ENCODE assay signal across 1 cellular context in genomic region chr2:203789613-203790012, GRCh38.
TF ChIP-seq lines count a peak whose summit lies in the region.

No MANE protein-coding gene starts in this region.

TF ChIP-seq in liver, 16 proteins besides CTCF, POLR2A, EP300 and RAD21 (continued from another document):
- TF ChIP-seq ZBTB33 (IDR thresholded peaks at IDR 0.05), result no peak
